Comparison of ENCODE assay signal across 21 cellular contexts in the genomic region with DNA sequence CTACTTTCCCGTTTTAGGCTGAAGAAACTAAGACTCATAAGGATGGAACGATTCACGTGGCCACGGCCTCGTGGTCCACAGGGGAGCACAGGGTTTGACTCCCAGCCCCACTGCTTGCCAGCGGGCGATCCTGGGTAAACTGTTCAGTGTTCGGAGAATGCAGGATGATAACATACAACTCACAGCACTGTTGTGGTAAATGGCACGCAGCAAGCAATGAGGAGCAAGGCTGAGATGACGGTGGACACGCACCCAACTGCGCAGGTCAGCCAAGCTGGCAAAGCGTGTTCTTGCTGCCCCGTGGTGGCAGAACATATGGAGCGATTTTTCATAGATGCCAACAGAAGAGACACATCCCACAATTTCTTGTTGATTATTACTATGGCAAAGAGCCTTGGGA.
"Had no signal": no experiment of that assay in that cellular context is flagged by ENCODE, and none has a peak within 500 bp of the region (broad histone marks: within the 10 kb centered on the region; RNA-seq: fewer than 3 reads in every experiment).

No MANE protein-coding gene starts in this region.

- H3K36me3 Mint-ChIP-seq: stimulated activated memory B cell treated with anti-CD40 and anti-IgM and Interleukin-4, amounts not matched to agents 10 μg/mL and 1 μg/mL and 100 μg/mL, for 72 hours had no signal

- H3K27ac ChIP-seq: dorsolateral prefrontal cortex, hepatocyte, ovary, tibial artery, upper lobe of left lung had no signal

- DNase-seq: cortex of kidney; effector CD8-positive, alpha-beta T cell; foreskin melanocyte; head of caudate nucleus; left cardiac atrium; left ventricle myocardium superior; naive thymus-derived CD4-positive, alpha-beta T cell; nephron progenitor cell; ovary; right cardiac atrium; stimulated activated CD4-positive, alpha-beta T cell treated with anti-CD3 and anti-CD28 coated beads, Interleukin-15, amount 100 ng/mL, for 24 hours; stimulated activated CD4-positive, alpha-beta T cell treated with anti-CD3 and anti-CD28 coated beads, Interleukin-1b, Interleukin-23, amount 100 ng/mL, for 48 hours; stimulated activated CD4-positive, alpha-beta T cell treated with anti-CD3 and anti-CD28 coated beads, Interleukin-4, amount 100 ng/mL, for 24 hours; tibial artery; upper lobe of left lung had no signal

- H3K36me3 ChIP-seq: ovary, tibial artery, upper lobe of left lung had no signal

- H3K4me2 ChIP-seq: hepatocyte had no signal

- H3K27me3 Mint-ChIP-seq: stimulated activated naive CD8-positive, alpha-beta T cell treated with anti-CD3 and anti-CD28 coated beads, Interleukin-15, Interleukin-2, amounts not matched to agents 100 ng/mL and 50 ng/mL, for 24 hours had no signal

- H3K9me3 Mint-ChIP-seq: stimulated activated naive CD8-positive, alpha-beta T cell treated with anti-CD3 and anti-CD28 coated beads, Interleukin-15, Interleukin-2, amounts not matched to agents 100 ng/mL and 50 ng/mL, for 24 hours had no signal

- ATAC-seq: left cardiac atrium; left ventricle myocardium superior; naive thymus-derived CD4-positive, alpha-beta T cell; right cardiac atrium; stimulated activated memory B cell treated with anti-CD40 and anti-IgM and Interleukin-4, amounts not matched to agents 10 μg/mL and 1 μg/mL and 100 μg/mL, for 72 hours had no signal

- H2AFZ ChIP-seq: hepatocyte had no signal

- H3K27me3 ChIP-seq: dorsolateral prefrontal cortex, hepatocyte, ovary had no signal

- H3K27ac Mint-ChIP-seq: naive thymus-derived CD4-positive, alpha-beta T cell; nephron progenitor cell; progenitor cell of endocrine pancreas; stimulated activated memory B cell treated with anti-CD40 and anti-IgM and Interleukin-4, amounts not matched to agents 10 μg/mL and 1 μg/mL and 100 μg/mL, for 72 hours; stimulated activated naive CD8-positive, alpha-beta T cell treated with anti-CD3 and anti-CD28 coated beads, Interleukin-15, Interleukin-2, amounts not matched to agents 100 ng/mL and 50 ng/mL, for 24 hours had no signal

- H3K79me2 ChIP-seq: hepatocyte had no signal

- H3K4me3 Mint-ChIP-seq: nephron progenitor cell; stimulated activated memory B cell treated with anti-CD40 and anti-IgM and Interleukin-4, amounts not matched to agents 10 μg/mL and 1 μg/mL and 100 μg/mL, for 72 hours; stimulated activated naive CD8-positive, alpha-beta T cell treated with anti-CD3 and anti-CD28 coated beads, Interleukin-15, Interleukin-2, amounts not matched to agents 100 ng/mL and 50 ng/mL, for 24 hours had no signal

- H3K4me3 ChIP-seq: dorsolateral prefrontal cortex, hepatocyte, lung, ovary, tibial artery, upper lobe of left lung had no signal

- H3K9me3 ChIP-seq: ovary, tibial artery, upper lobe of left lung had no signal
